In genomic region chr7:122532406-122533269, GRCh38 we compare ENCODE assay signal across 10 cellular contexts.
DNase-seq lines count a peak whose midpoint lies in the region; ATAC-seq and TF ChIP-seq lines count a peak whose summit lies in the region.
"Had no signal": no experiment of that assay in that cellular context is flagged by ENCODE, and none has a peak within 500 bp of the region (broad histone marks: within the 10 kb centered on the region; RNA-seq: fewer than 3 reads in every experiment).

No MANE protein-coding gene starts in this region.

- H3K27ac Mint-ChIP-seq in osteocyte (ENCODE audit: unreplicated experiment): no peak overlapping the region

- peak in 55 of 56 donors; percentile 25 to 72 (median 51) for TF ChIP-seq CTCF in dorsolateral prefrontal cortex (IDR thresholded peaks at IDR 0.05 in 54 of 56, conservative IDR thresholded peaks at IDR 0.05 in 2 of 56; ENCODE audit: low read depth in 1 of 56, partially characterized antibody in 56 of 56)
- peak; percentile 51 for TF ChIP-seq CTCF in osteocyte (IDR thresholded peaks at IDR 0.05)

- ATAC-seq in GM18858 (IDR thresholded peaks at IDR 0.05; ENCODE audit: unreplicated experiment) (no peak), HG03135 (IDR thresholded peaks at IDR 0.05; ENCODE audit: unreplicated experiment) (no peak)

- H3K27ac ChIP-seq in dorsolateral prefrontal cortex: no peak overlapping the region
- H3K27ac ChIP-seq: BLaER1 treated with 17β-estradiol and CSF1 and Interleukin-3, amounts not matched to agents 10 nM and 100 nM had no signal

- no peaks in the 10 kb centered on the region for H3K9me3 Mint-ChIP-seq in osteocyte (ENCODE audit: unreplicated experiment)

- peaks cover 46% of the 10 kb centered on the region for H3K27me3 Mint-ChIP-seq in osteocyte (ENCODE audit: unreplicated experiment)

- no peaks in the 10 kb centered on the region for H3K36me3 Mint-ChIP-seq in osteocyte (ENCODE audit: unreplicated experiment)

- no peaks in the 10 kb centered on the region for H3K4me1 Mint-ChIP-seq in osteocyte (ENCODE audit: unreplicated experiment)

- no peaks in the 10 kb centered on the region for H3K27me3 ChIP-seq in dorsolateral prefrontal cortex
- H3K27me3 ChIP-seq: BLaER1 treated with 17β-estradiol and CSF1 and Interleukin-3, amounts not matched to agents 10 nM and 100 nM had no signal

- no peak overlapping the region for H3K4me3 ChIP-seq in dorsolateral prefrontal cortex
- H3K4me3 ChIP-seq: BLaER1 treated with 17β-estradiol and CSF1 and Interleukin-3, amounts not matched to agents 10 nM and 100 nM had no signal

- intact Hi-C loops in dorsolateral prefrontal cortex (cut with DNase I): loop anchor here (5.0 to 10.0 kb wide), 3 partner anchors 310 to 438 kb away; no protein-coding TSS in a partner anchor

- DNase-seq in NCI-H146 (lab: John Stamatoyannopoulos, UW) (peak; percentile 4), NCI-H146 treated with DMSO at 0.1 percent for 48 hours (lab: John Stamatoyannopoulos, UW; ENCODE audit: unreplicated experiment) (no peak), M059J (ENCODE audit: low read depth) (peak; percentile 6), dorsolateral prefrontal cortex (no peak), osteocyte (ENCODE audit: extremely low spot score, unreplicated experiment) (no peak), 8988T (no peak)
- DNase-seq: NCI-H446 treated with DMSO at 0.1 percent for 48 hours had no signal

- no peak overlapping the region for H3K4me3 Mint-ChIP-seq in osteocyte (ENCODE audit: unreplicated experiment)

Comparison
In these comparisons a context has a peak if more than half of its experiments do, and no peak if none do; other contexts are left out.
1. DNase-seq: peak in NCI-H146 (single experiment) and M059J (single experiment); none in NCI-H146 treated with DMSO at 0.1 percent for 48 hours (single experiment), dorsolateral prefrontal cortex (0 of 10), osteocyte (single experiment) and 8988T (single experiment).